ENCODE assay signal across 8 cellular contexts in the genomic region with DNA sequence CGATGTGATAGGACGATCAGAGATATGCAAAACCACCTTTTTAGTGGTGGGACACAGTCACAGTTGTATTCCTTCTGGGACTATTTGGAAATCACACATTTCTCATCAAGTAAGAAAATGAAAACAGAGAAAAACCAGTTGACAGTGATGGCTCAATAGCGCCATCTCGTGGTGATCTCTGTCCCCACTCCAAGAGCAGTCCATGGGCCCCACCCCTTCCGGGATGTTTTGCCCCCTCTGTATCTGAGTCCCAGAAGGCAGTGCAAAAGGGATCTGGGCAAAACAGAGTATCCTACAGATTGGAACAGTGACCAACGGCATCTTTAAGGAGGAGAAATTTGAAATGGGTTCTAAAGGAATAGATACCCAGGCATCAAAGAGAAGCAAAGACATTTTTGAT.
DNase-seq lines count a peak whose midpoint lies in the region; ATAC-seq, FAIRE-seq and TF ChIP-seq lines count a peak whose summit lies in the region.
"Not testable (repeated sequence)": the region's sequence is repeated elsewhere in the genome, so short reads cannot be mapped to it uniquely, and the experiment has no call there.

No MANE protein-coding gene starts in this region.

- H3K27ac ChIP-seq in A549; K562 (ENCODE audit: extremely low read depth, low read depth, low read length): not testable (repeated sequence)

- not testable (repeated sequence) for H3K9me3 Mint-ChIP-seq in activated CD8-positive, alpha-beta T cell treated with anti-CD3 and anti-CD28 coated beads for 36 hours; glutamatergic neuron (ENCODE audit: unreplicated experiment); stimulated activated naive B cell treated with anti-CD40 and anti-IgM and Interleukin-4, amounts not matched to agents 10 μg/mL and 1 μg/mL and 100 μg/mL, for 72 hours

- H3K27me3 Mint-ChIP-seq in activated CD8-positive, alpha-beta T cell treated with anti-CD3 and anti-CD28 coated beads for 36 hours; glutamatergic neuron (ENCODE audit: unreplicated experiment); stimulated activated naive B cell treated with anti-CD40 and anti-IgM and Interleukin-4, amounts not matched to agents 10 μg/mL and 1 μg/mL and 100 μg/mL, for 72 hours: not testable (repeated sequence)

- H3K4me2 ChIP-seq in A549; K562 (ENCODE audit: insufficient read depth, low read length): not testable (repeated sequence)

- TF ChIP-seq CTCF in A549 (IDR thresholded peaks at IDR 0.05); K562 (IDR thresholded peaks at IDR 0.05 in 2 of 3, conservative IDR thresholded peaks at IDR 0.05 in 1 of 3; ENCODE audit: insufficient read depth in 2 of 3, low read depth in 1 of 3, low read length in 3 of 3); mucosa of descending colon (IDR thresholded peaks at IDR 0.05): not testable (repeated sequence)
- TF ChIP-seq CTCF in activated CD8-positive, alpha-beta T cell treated with anti-CD3 and anti-CD28 coated beads for 36 hours (IDR thresholded peaks at IDR 0.05) = peak; percentile 23
- TF ChIP-seq CTCF in glutamatergic neuron (IDR thresholded peaks at IDR 0.05; ENCODE audit: partially characterized antibody, unreplicated experiment) = peak; percentile 23

- H3K9ac ChIP-seq in K562 (ENCODE audit: insufficient read depth in 1 of 2, low read depth in 2 of 2, low read length in 2 of 2) = not testable (repeated sequence)

- not testable (repeated sequence) for FAIRE-seq in A549 (lab: Jason Lieb, UNC)
- peak; percentile 90 for FAIRE-seq in K562 (lab: Jason Lieb, UNC)

- BruUV-seq in K562 (replicated peaks; lab: Mats Ljungman, UMichigan) = not testable (repeated sequence)

- H3K27me3 ChIP-seq in K562 (ENCODE audit: control insufficient read depth in 2 of 2, insufficient read depth in 2 of 2, low read length in 2 of 2) = not testable (repeated sequence)

- not testable (repeated sequence) for H4K20me1 ChIP-seq in K562 (replicated peaks; ENCODE audit: control insufficient read depth, insufficient read depth, low read length)

- H3K4me1 Mint-ChIP-seq in activated CD8-positive, alpha-beta T cell treated with anti-CD3 and anti-CD28 coated beads for 36 hours (ENCODE audit: low read depth); glutamatergic neuron (ENCODE audit: low read depth, unreplicated experiment); stimulated activated naive B cell treated with anti-CD40 and anti-IgM and Interleukin-4, amounts not matched to agents 10 μg/mL and 1 μg/mL and 100 μg/mL, for 72 hours: not testable (repeated sequence)

- not testable (repeated sequence) for TF ChIP-seq RAD21 in A549 (conservative IDR thresholded peaks at IDR 0.05 in 1 of 2, IDR thresholded peaks at IDR 0.05 in 1 of 2); K562 (CRISPR knock-in tag; conservative IDR thresholded peaks at IDR 0.05 in 1 of 2, IDR thresholded peaks at IDR 0.05 in 1 of 2)

- intact Hi-C loops in activated CD8-positive, alpha-beta T cell treated with anti-CD3 and anti-CD28 coated beads for 36 hours (cut with micrococcal nuclease); K562 (cut with micrococcal nuclease); mucosa of descending colon (cut with DNase I, micrococcal nuclease): not testable (repeated sequence)

- not testable (repeated sequence) for H3K9me1 ChIP-seq in K562 (ENCODE audit: control insufficient read depth, insufficient read depth, low read length)

- not testable (repeated sequence) for H3K4me3 Mint-ChIP-seq in activated CD8-positive, alpha-beta T cell treated with anti-CD3 and anti-CD28 coated beads for 36 hours; glutamatergic neuron (ENCODE audit: unreplicated experiment); stimulated activated naive B cell treated with anti-CD40 and anti-IgM and Interleukin-4, amounts not matched to agents 10 μg/mL and 1 μg/mL and 100 μg/mL, for 72 hours

- ATAC-seq in A549 (peak; percentile 54 to 76; a peak in 4 of 6 replicates), GM19351 (IDR thresholded peaks at IDR 0.05; ENCODE audit: unreplicated experiment) (peak; percentile 50), K562 (peak; percentile 99), mucosa of descending colon (peak; percentile 76)
- peak; percentile 47 for ATAC-seq in activated CD8-positive, alpha-beta T cell treated with anti-CD3 and anti-CD28 coated beads for 36 hours
- peak; percentile 63 to 78 for ATAC-seq in stimulated activated naive B cell treated with anti-CD40 and anti-IgM and Interleukin-4, amounts not matched to agents 10 μg/mL and 1 μg/mL and 100 μg/mL, for 72 hours (replicated peaks)

- not testable (repeated sequence) for TF ChIP-seq POLR2A in A549 (IDR thresholded peaks at IDR 0.05; ENCODE audit: low read length); K562 (conservative IDR thresholded peaks at IDR 0.05)

- DNase-seq in A549 (ENCODE audit: low read depth in 1 of 2, low spot score in 1 of 2); activated CD8-positive, alpha-beta T cell treated with anti-CD3 and anti-CD28 coated beads for 36 hours; K562 (ENCODE audit: extremely low read depth in 1 of 4, low spot score in 3 of 4); glutamatergic neuron; mucosa of descending colon; stimulated activated naive B cell treated with anti-CD40 and anti-IgM and Interleukin-4, amounts not matched to agents 10 μg/mL and 1 μg/mL and 100 μg/mL, for 72 hours: not testable (repeated sequence)
- DNase-seq in NCI-H510A treated with DMSO at 0.1 percent for 48 hours (lab: John Stamatoyannopoulos, UW) = peak; percentile 23

- H3K4me1 ChIP-seq in A549; K562 (replicated peaks in 1 of 2; ENCODE audit: control insufficient read depth in 2 of 2, insufficient read depth in 2 of 2, low read length in 2 of 2); mucosa of descending colon (ENCODE audit: low read depth): not testable (repeated sequence)

- not testable (repeated sequence) for H3K4me3 ChIP-seq in A549, K562, mucosa of descending colon

- not testable (repeated sequence) for H3K36me3 ChIP-seq in K562 (ENCODE audit: control insufficient read depth, insufficient read depth, low read length); mucosa of descending colon (ENCODE audit: low read depth)

- H3K36me3 Mint-ChIP-seq in activated CD8-positive, alpha-beta T cell treated with anti-CD3 and anti-CD28 coated beads for 36 hours (ENCODE audit: low read depth); glutamatergic neuron (ENCODE audit: unreplicated experiment); stimulated activated naive B cell treated with anti-CD40 and anti-IgM and Interleukin-4, amounts not matched to agents 10 μg/mL and 1 μg/mL and 100 μg/mL, for 72 hours: not testable (repeated sequence)

- POLR2A ChIA-PET in A549 (lab: Yijun Ruan, JAX); activated CD8-positive, alpha-beta T cell treated with anti-CD3 and anti-CD28 coated beads for 36 hours (lab: Charles Lee); K562 (lab: Yijun Ruan, JAX): not testable (repeated sequence)

- H2AFZ ChIP-seq in K562 (ENCODE audit: low read depth, low read length) = not testable (repeated sequence)

- CTCF ChIA-PET in A549 (lab: Yijun Ruan, JAX); activated CD8-positive, alpha-beta T cell treated with anti-CD3 and anti-CD28 coated beads for 36 hours (lab: Charles Lee); K562 (lab: Yijun Ruan, JAX; ENCODE audit: low intra/inter-chr PET ratio): not testable (repeated sequence)

- not testable (repeated sequence) for TF ChIP-seq EP300 in A549 (IDR thresholded peaks at IDR 0.05); K562 (IDR thresholded peaks at IDR 0.05; ENCODE audit: low read length)

- in situ Hi-C loops in K562 (cut with MboI) = not testable (repeated sequence)

- WGBS in A549 (ENCODE audit: missing lambda C conversion rate) = 6% methylated on average over 2 of the region's 6 CpGs
- WGBS in K562 (ENCODE audit: insufficient coverage, low coverage, missing lambda C conversion rate) = 35% methylated on average over 2 of the region's 6 CpGs

- H3K9me3 ChIP-seq in A549; K562 (replicated peaks; ENCODE audit: control insufficient read depth, insufficient read depth, low read depth, low read length); mucosa of descending colon: not testable (repeated sequence)

- H3K27ac Mint-ChIP-seq in activated CD8-positive, alpha-beta T cell treated with anti-CD3 and anti-CD28 coated beads for 36 hours; glutamatergic neuron (ENCODE audit: unreplicated experiment); stimulated activated naive B cell treated with anti-CD40 and anti-IgM and Interleukin-4, amounts not matched to agents 10 μg/mL and 1 μg/mL and 100 μg/mL, for 72 hours: not testable (repeated sequence)

- not testable (repeated sequence) for H3K79me2 ChIP-seq in K562 (ENCODE audit: control insufficient read depth, insufficient read depth, low read length)

Comparison
In these comparisons a context has a peak if more than half of its experiments do, and no peak if none do; other contexts are left out.
1. ATAC-seq: peak in every context shown above with its lines; median percentile 99 in K562; 76 in mucosa of descending colon; 70 in stimulated activated naive B cell treated with anti-CD40 and anti-IgM and Interleukin-4, amounts not matched to agents 10 μg/mL and 1 μg/mL and 100 μg/mL, for 72 hours; 65 in A549; 50 in GM19351; 47 in activated CD8-positive, alpha-beta T cell treated with anti-CD3 and anti-CD28 coated beads for 36 hours.